ENCODE assay signal across 8 cellular contexts in the genomic region with DNA sequence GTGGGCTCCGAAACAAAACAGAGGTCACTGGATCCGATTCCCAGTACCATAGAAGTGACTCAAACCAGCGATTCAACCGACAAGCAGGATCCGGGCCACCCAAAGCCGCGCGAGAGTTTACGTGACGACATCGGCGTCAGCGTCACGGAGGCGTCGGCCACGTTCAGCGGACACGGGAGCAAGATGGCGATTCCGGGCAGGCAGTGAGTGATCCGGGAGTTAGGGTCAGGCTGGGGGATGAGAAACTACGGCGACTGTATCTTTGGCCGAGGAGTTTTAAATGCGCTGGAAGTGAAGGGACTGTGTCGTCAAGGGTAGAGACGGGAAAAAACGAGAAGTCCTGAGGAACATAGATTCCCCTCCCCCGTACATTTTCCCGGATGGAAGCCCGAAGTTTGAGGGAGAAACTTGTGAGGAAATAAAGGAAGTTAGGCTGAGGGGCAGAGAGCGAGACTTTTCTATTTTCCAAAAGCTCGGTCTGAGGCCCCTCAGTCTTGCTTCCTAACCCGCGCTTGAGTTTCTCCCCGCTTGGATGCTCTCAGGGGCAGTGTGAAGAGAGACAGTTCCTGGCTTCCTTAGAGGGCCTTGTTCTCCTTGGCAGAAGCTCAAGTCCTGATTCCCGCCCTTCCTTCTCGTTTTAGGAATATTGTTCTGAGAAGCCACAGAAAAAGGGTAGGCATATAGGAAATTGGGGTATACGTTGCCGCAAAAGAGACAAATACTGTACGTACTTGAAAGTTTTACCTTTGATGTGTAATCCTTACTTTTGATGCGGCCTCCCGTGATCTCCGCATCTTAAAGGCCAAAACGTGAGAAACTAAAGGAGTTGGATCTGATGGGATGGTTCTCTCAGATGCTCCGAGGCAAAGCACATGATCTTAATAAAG. TPM values are rescaled to one million over a fixed set of nuclear protein-coding genes. Genes with fewer than 3 reads are reported as not detected.
DNase-seq lines count a peak whose midpoint lies in the region; ATAC-seq, FAIRE-seq and TF ChIP-seq lines count a peak whose summit lies in the region.

Gene NSRP1 (plus strand): TSS at position 156 of the 887 bp plus-strand sequence. CDS start 28 bp downstream, at position 184.

- H3K23ac ChIP-seq in neuronal stem cell (ENCODE audit: low read depth, low read length, poor library complexity), result peak within 1 kb of the TSS; percentile 21

- peak within 1 kb of the TSS; percentile 99 for H3K9ac ChIP-seq in SK-N-MC (ENCODE audit: insufficient read length)
- peak within 1 kb of the TSS; percentile 74 for H3K9ac ChIP-seq in neuronal stem cell (ENCODE audit: low read depth, low read length, poor library complexity)
- peak within 1 kb of the TSS; percentile 93 to 99 (median 97) for H3K9ac ChIP-seq in subcutaneous abdominal adipose tissue (ENCODE audit: low read length in 5 of 5)

- H3K36me3 Mint-ChIP-seq in activated naive CD4-positive, alpha-beta T cell treated with anti-CD3 and anti-CD28 coated beads for 36 hours (ENCODE audit: low read depth), result peaks cover 16% of the 10 kb centered on the region

- peak; percentile 91 to 93 for TF ChIP-seq POLR2A in gastroesophageal sphincter (IDR thresholded peaks at IDR 0.05)

- peak within 1 kb of the TSS; percentile 97 for H3K4me3 Mint-ChIP-seq in activated naive CD4-positive, alpha-beta T cell treated with anti-CD3 and anti-CD28 coated beads for 36 hours

- no peaks in the 10 kb centered on the region for H3K27me3 Mint-ChIP-seq in activated naive CD4-positive, alpha-beta T cell treated with anti-CD3 and anti-CD28 coated beads for 36 hours (ENCODE audit: low read depth)

- DNase-seq in HEK293T (ENCODE audit: extremely low spot score) (peak; percentile 83), NCI-H1048 (lab: John Stamatoyannopoulos, UW) (peak; percentile 80), SK-N-MC (ENCODE audit: low read depth, low spot score) (peak; percentile 69), neuronal stem cell (ENCODE audit: low spot score) (peak; percentile 90)
- peak; percentile 98 for DNase-seq in activated naive CD4-positive, alpha-beta T cell treated with anti-CD3 and anti-CD28 coated beads for 36 hours

- H3K4me2 ChIP-seq in neuronal stem cell (ENCODE audit: insufficient read depth, low read length, poor library complexity, severe bottlenecking), result peak within 1 kb of the TSS; percentile 73

- WGBS in gastroesophageal sphincter (ENCODE audit: low coverage in 1 of 2), 2 donors, result 0% methylated on average over 14 to 47 of the region's 47 CpGs
- WGBS in neuronal stem cell (ENCODE audit: extremely low coverage in 2 of 2, insufficient read length in 2 of 2, insufficient replicate concordance in 1 of 2), 2 donors, result no CpG with 5 or more reads among the region's 47 CpGs

- H2BK120ac ChIP-seq in neuronal stem cell (ENCODE audit: low read depth, low read length), result no peak within 1 kb of the TSS

- POLR2A ChIA-PET in HEK293T (lab: Yijun Ruan, JAX), result interaction anchor here (1.0 to 2.3 kb wide), 4 partner anchors 8 to 175 kb away, joined by 3 to 9 read pairs (median 8); partner anchors contain the start of gene BLMH

- H3K14ac ChIP-seq in neuronal stem cell (ENCODE audit: low read length), result no peak within 1 kb of the TSS

- CTCF ChIA-PET in HEK293T (lab: Yijun Ruan, JAX), result interaction anchor here (0.6 to 1.7 kb wide), 2 partner anchors 12 to 482 kb away, joined by 3 to 6 read pairs; no protein-coding TSS in a partner anchor
- CTCF ChIA-PET in activated naive CD4-positive, alpha-beta T cell treated with anti-CD3 and anti-CD28 coated beads for 36 hours (lab: Charles Lee), result interaction anchor here (0.7 to 2.2 kb wide), 3 partner anchors 10 to 95 kb away, joined by 3 to 10 read pairs (median 3); no protein-coding TSS in a partner anchor

- H3K27me3 ChIP-seq in gastroesophageal sphincter (no peaks in the 10 kb centered on the region), neuronal stem cell (ENCODE audit: control insufficient read depth in 3 of 3, insufficient read depth in 3 of 3, low read depth in 1 of 3, low read length in 3 of 3) (no peaks in the 10 kb centered on the region), subcutaneous abdominal adipose tissue (ENCODE audit: control insufficient read depth in 5 of 5, insufficient read depth in 4 of 5, low read length in 5 of 5) (no peaks in the 10 kb centered on the region)

- ATAC-seq in gastroesophageal sphincter, result peak; percentile 99

- H2BK12ac ChIP-seq in neuronal stem cell (ENCODE audit: low read length), result no peak within 1 kb of the TSS

- H3K9me3 Mint-ChIP-seq in activated naive CD4-positive, alpha-beta T cell treated with anti-CD3 and anti-CD28 coated beads for 36 hours, result no peaks in the 10 kb centered on the region

- H3K36me3 ChIP-seq in SK-N-MC (ENCODE audit: insufficient read depth, low read length), result peaks cover 37% of the 10 kb centered on the region
- peaks cover 0 to 30% of the 10 kb centered on the region in 2 donors for H3K36me3 ChIP-seq in gastroesophageal sphincter
- peaks cover 0 to 42% of the 10 kb centered on the region in 2 donors for H3K36me3 ChIP-seq in neuronal stem cell (replicated peaks in 1 of 2; ENCODE audit: control insufficient read depth in 2 of 2, insufficient read depth in 2 of 2, low read length in 2 of 2)
- peaks cover 0 to 6% (median 2%) of the 10 kb centered on the region in 5 donors for H3K36me3 ChIP-seq in subcutaneous abdominal adipose tissue (ENCODE audit: control insufficient read depth in 5 of 5, insufficient read depth in 5 of 5, low read length in 5 of 5)

- peak within 1 kb of the TSS; percentile 89 for H2AFZ ChIP-seq in neuronal stem cell (ENCODE audit: low read length)

- H3K4me1 ChIP-seq in gastroesophageal sphincter, result peaks cover 4 to 51% (median 9%) of the 10 kb centered on the region in 3 donors
- no peaks in the 10 kb centered on the region for H3K4me1 ChIP-seq in neuronal stem cell (ENCODE audit: control insufficient read depth in 2 of 2, insufficient read depth in 1 of 2, low read depth in 1 of 2, low read length in 2 of 2)
- H3K4me1 ChIP-seq in subcutaneous abdominal adipose tissue (ENCODE audit: control insufficient read depth in 5 of 5, insufficient read depth in 5 of 5, low read length in 5 of 5), result peaks cover 2 to 16% (median 10%) of the 10 kb centered on the region in 5 donors

- TF ChIP-seq EP300 in gastroesophageal sphincter (IDR thresholded peaks at IDR 0.05), result no peak

- peak; percentile 93 for FAIRE-seq in G401.6 (lab: Jason Lieb, UNC)

- no peak within 1 kb of the TSS for H3K4ac ChIP-seq in neuronal stem cell (ENCODE audit: low read length)

- peak within 1 kb of the TSS; percentile 97 for H3K4me3 ChIP-seq in SK-N-MC
- peak within 1 kb of the TSS; percentile 63 to 100 for H3K4me3 ChIP-seq in gastroesophageal sphincter
- peak within 1 kb of the TSS; percentile 66 to 89 for H3K4me3 ChIP-seq in neuronal stem cell (ENCODE audit: low read length in 2 of 2)
- peak within 1 kb of the TSS; percentile 89 to 98 (median 94) for H3K4me3 ChIP-seq in subcutaneous abdominal adipose tissue (ENCODE audit: low read depth in 1 of 5, low read length in 5 of 5)

- H2BK5ac ChIP-seq in neuronal stem cell (ENCODE audit: low read length), result no peak within 1 kb of the TSS

- H4K8ac ChIP-seq in neuronal stem cell (ENCODE audit: low read depth, low read length), result no peak within 1 kb of the TSS

- peaks cover 2% of the 10 kb centered on the region for H3K79me1 ChIP-seq in neuronal stem cell (ENCODE audit: low read depth, low read length)

- no peak within 1 kb of the TSS for H2BK15ac ChIP-seq in neuronal stem cell (ENCODE audit: low read length)

- peak within 1 kb of the TSS; percentile 97 for H3K27ac ChIP-seq in SK-N-MC
- peak within 1 kb of the TSS; percentile 91 to 100 (median 96) for H3K27ac ChIP-seq in gastroesophageal sphincter
- peak within 1 kb of the TSS; percentile 92 for H3K27ac ChIP-seq in neuronal stem cell (replicated peaks; ENCODE audit: low read length)
- peak within 1 kb of the TSS; percentile 100 for H3K27ac ChIP-seq in subcutaneous abdominal adipose tissue (ENCODE audit: low read depth, low read length)

- no peaks in the 10 kb centered on the region for H3K9me3 ChIP-seq in SK-N-MC (ENCODE audit: low read depth, low read length)
- H3K9me3 ChIP-seq in gastroesophageal sphincter, result no peaks in the 10 kb centered on the region
- no peaks in the 10 kb centered on the region for H3K9me3 ChIP-seq in neuronal stem cell (replicated peaks in 1 of 2; ENCODE audit: control insufficient read depth in 2 of 2, insufficient read depth in 1 of 2, low read depth in 1 of 2, low read length in 2 of 2)
- H3K9me3 ChIP-seq in subcutaneous abdominal adipose tissue (ENCODE audit: control insufficient read depth in 5 of 5, low read length in 5 of 5), result no peaks in the 10 kb centered on the region

- TF ChIP-seq CTCF in gastroesophageal sphincter (IDR thresholded peaks at IDR 0.05), result no peak

- peak within 1 kb of the TSS; percentile 99 for H3K27ac Mint-ChIP-seq in activated naive CD4-positive, alpha-beta T cell treated with anti-CD3 and anti-CD28 coated beads for 36 hours

- no peak within 1 kb of the TSS for H4K91ac ChIP-seq in neuronal stem cell (ENCODE audit: low read depth, low read length, poor library complexity)

- H3K18ac ChIP-seq in neuronal stem cell (ENCODE audit: low read length), result peak within 1 kb of the TSS; percentile 92

- intact Hi-C loops in activated naive CD4-positive, alpha-beta T cell treated with anti-CD3 and anti-CD28 coated beads for 36 hours (cut with micrococcal nuclease), result loop anchor here (1.0 to 10.0 kb wide), 10 partner anchors 174 to 1208 kb away; partner anchors contain the start of genes ATAD5, BLMH, CPD and CRLF3

- no peak within 1 kb of the TSS for H2AK5ac ChIP-seq in neuronal stem cell (ENCODE audit: low read depth, low read length)

- H3K4me1 Mint-ChIP-seq in activated naive CD4-positive, alpha-beta T cell treated with anti-CD3 and anti-CD28 coated beads for 36 hours (ENCODE audit: low read depth), result peaks cover 48% of the 10 kb centered on the region

TF ChIP-seq in HEK293T, 16 proteins besides CTCF, POLR2A, EP300 and RAD21 (continues in another document):
- TF ChIP-seq SUZ12 (IDR thresholded peaks at IDR 0.05) (no peak), NFRKB (IDR thresholded peaks at IDR 0.05) (peak; percentile 91), L3MBTL2 (conservative IDR thresholded peaks at IDR 0.05) (0 out of 2 replicates have a peak, but pooled peaks have one; percentile 27), ELF4 (IDR thresholded peaks at IDR 0.05) (peak; percentile 69), CTBP1 (IDR thresholded peaks at IDR 0.05; ENCODE audit: borderline replicate concordance) (no peak)

RNA-seq across cellular contexts. Expression of gene NSRP1, which starts in this region (rescaled TPM):
- 10 to 100 TPM; 21.4 to 21.5 TPM for total RNA-seq in activated naive CD4-positive, alpha-beta T cell treated with anti-CD3 and anti-CD28 coated beads for 36 hours
- 10 to 100 TPM; 24.8 to 39.5 (median 28.4) TPM for total RNA-seq in gastroesophageal sphincter
- 47.3 TPM for polyA plus RNA-seq in neuronal stem cell (2013, experiment 1 of 2)
- 48.8 TPM for polyA plus RNA-seq in neuronal stem cell (2013, experiment 2 of 2)

Comparison
In these comparisons a context has a peak if more than half of its experiments do, and no peak if none do; other contexts are left out.
1. Peak in every context shown above with its lines: DNase-seq, ATAC-seq, H3K4me3 ChIP-seq and H3K27ac ChIP-seq.